ENCODE assay signal across 33 cellular contexts in genomic region chr19:58398545-58398944, GRCh38. TPM values are rescaled to one million over a fixed set of nuclear protein-coding genes. Genes with fewer than 3 reads are reported as not detected.
"Had no signal": no experiment of that assay in that cellular context is flagged by ENCODE, and none has a peak within 500 bp of the region (broad histone marks: within the 10 kb centered on the region; RNA-seq: fewer than 3 reads in every experiment).

No MANE protein-coding gene starts in this region.

- H3K4me3 ChIP-seq: esophagus muscularis mucosa, gastrocnemius medialis had no signal

- FAIRE-seq: astrocyte, bronchial epithelial cell, colon had no signal

- H3K27me3 ChIP-seq: brain microvascular endothelial cell had no signal

- H3K9me3 ChIP-seq: esophagus muscularis mucosa, gastrocnemius medialis had no signal

- H3K27me3 Mint-ChIP-seq: activated CD8-positive, alpha-beta T cell treated with anti-CD3 and anti-CD28 coated beads for 36 hours; activated naive CD8-positive, alpha-beta T cell; activated T-helper 17 cell treated with anti-CD3 and anti-CD28 coated beads, Interleukin-2, amount 50 U/mL, for 72 hours; central memory CD8-positive, alpha-beta T cell had no signal

- H3K27ac Mint-ChIP-seq: activated CD8-positive, alpha-beta T cell treated with anti-CD3 and anti-CD28 coated beads for 36 hours; activated naive CD8-positive, alpha-beta T cell; activated T-helper 17 cell treated with anti-CD3 and anti-CD28 coated beads, Interleukin-2, amount 50 U/mL, for 72 hours; effector memory CD8-positive, alpha-beta T cell had no signal

- DNase-seq: activated CD4-positive, alpha-beta T cell treated with anti-CD3 and anti-CD28 coated beads for 1 hour; activated CD4-positive, alpha-beta T cell treated with anti-CD3 and anti-CD28 coated beads for 4 hours; activated CD4-positive, alpha-beta T cell treated with anti-CD3 and anti-CD28 coated beads, Interleukin-2, amount 50 U/mL, for 1 hour; activated CD4-positive, alpha-beta T cell treated with anti-CD3 and anti-CD28 coated beads, Interleukin-2, amount 50 U/mL, for 48 hours; activated CD4-positive, CD25-positive, alpha-beta regulatory T cell; activated CD8-positive, alpha-beta memory T cell treated with anti-CD3 and anti-CD28 coated beads for 24 hours; activated CD8-positive, alpha-beta T cell treated with anti-CD3 and anti-CD28 coated beads for 36 hours; activated effector memory CD4-positive, alpha-beta T cell treated with Interleukin-2 at 50 U/mL for 16 hours; activated gamma-delta T cell treated with Interleukin-2 at 50 U/mL for 16 hours; activated naive CD4-positive, alpha-beta T cell treated with anti-CD3 and anti-CD28 coated beads, Interleukin-2, amount 50 U/mL, for 16 hours; activated naive CD4-positive, alpha-beta T cell treated with Interleukin-2 at 50 U/mL for 16 hours; activated T-cell treated with anti-CD3 and anti-CD28 coated beads, Interleukin-2, amount 50 U/mL, for 4 hours; amniotic stem cell; anterior cingulate cortex; brain microvascular endothelial cell; cortex of kidney; dermis blood vessel endothelial cell; effector CD4-positive, alpha-beta T cell; effector memory CD8-positive, alpha-beta T cell; foreskin keratinocyte; gastrocnemius medialis; glutamatergic neuron; T-helper 2 cell had no signal

- H3K4me3 Mint-ChIP-seq: activated CD8-positive, alpha-beta T cell treated with anti-CD3 and anti-CD28 coated beads for 36 hours; activated naive CD8-positive, alpha-beta T cell; activated T-cell treated with anti-CD3 and anti-CD28 coated beads, Interleukin-2, amount 50 U/mL, for 4 hours; central memory CD8-positive, alpha-beta T cell; effector memory CD8-positive, alpha-beta T cell had no signal

- H3K27ac ChIP-seq: brain microvascular endothelial cell, esophagus muscularis mucosa, foreskin keratinocyte, gastrocnemius medialis had no signal

- H3K9me3 Mint-ChIP-seq: activated CD8-positive, alpha-beta T cell treated with anti-CD3 and anti-CD28 coated beads for 36 hours; activated T-cell treated with anti-CD3 and anti-CD28 coated beads, Interleukin-2, amount 50 U/mL, for 4 hours; activated T-helper 17 cell treated with anti-CD3 and anti-CD28 coated beads, Interleukin-2, amount 50 U/mL, for 72 hours; central memory CD8-positive, alpha-beta T cell; effector memory CD8-positive, alpha-beta T cell had no signal

- H3K4me1 ChIP-seq: foreskin keratinocyte had no signal

RNA-seq across cellular contexts. Expression of gene RNF225, which starts 3.1 kb away (rescaled TPM):
- total RNA-seq: cardiac septum, cerebellum, dermis blood vessel endothelial cell, esophagus muscularis mucosa, gastrocnemius medialis had no signal
- polyA plus RNA-seq: adipose tissue, foreskin keratinocyte had no signal
